ENCODE assay signal across 8 cellular contexts in the genomic region with DNA sequence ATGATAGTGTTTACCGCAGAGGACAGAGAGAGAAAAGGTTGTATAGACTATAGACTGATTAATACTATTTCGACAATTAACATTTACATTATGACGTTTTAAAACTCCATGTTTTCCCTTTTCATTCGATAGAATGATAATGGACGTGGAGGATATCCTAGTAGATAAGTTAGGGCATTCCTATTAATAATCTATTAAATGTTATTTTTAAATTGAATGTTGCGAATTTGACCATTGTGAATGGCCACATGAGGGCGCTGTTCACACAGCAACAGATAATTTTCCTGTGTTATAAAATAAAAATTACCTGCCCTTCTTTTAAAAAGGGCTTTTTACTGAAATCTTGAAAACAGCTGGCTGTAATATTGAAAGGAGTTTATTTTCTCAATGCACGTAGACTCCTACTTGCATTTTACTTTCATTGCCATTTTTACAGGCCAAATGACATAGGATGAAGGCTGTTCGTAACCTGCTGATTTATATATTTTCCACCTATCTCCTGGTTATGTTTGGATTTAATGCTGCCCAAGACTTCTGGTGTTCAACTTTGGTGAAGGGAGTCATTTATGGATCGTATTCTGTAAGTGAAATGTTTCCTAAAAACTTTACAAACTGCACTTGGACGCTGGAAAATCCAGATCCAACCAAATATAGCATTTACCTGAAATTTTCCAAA. TPM values are rescaled to one million over a fixed set of nuclear protein-coding genes. Genes with fewer than 3 reads are reported as not detected.
DNase-seq lines count a peak whose midpoint lies in the region; ATAC-seq and TF ChIP-seq lines count a peak whose summit lies in the region.

No MANE protein-coding gene starts in this region.

- H3K4me3 ChIP-seq in left lung: no peak overlapping the region

- no peak overlapping the region for H3K27ac ChIP-seq in left lung

- CTCF ChIA-PET in activated CD8-positive, alpha-beta memory T cell treated with anti-CD3 and anti-CD28 coated beads, Interleukin-2, amount 10 ng/mL, durations not matched to agents 7 days and 5 days (lab: Charles Lee): interaction anchor here (0.6 to 0.7 kb wide), 2 partner anchors 589 to 1501 kb away, joined by 3 read pairs; no protein-coding TSS in a partner anchor

- H3K36me3 ChIP-seq in left lung: no peaks in the 10 kb centered on the region

- H3K4me1 ChIP-seq in left lung: peaks cover 0 to 21% of the 10 kb centered on the region in 2 donors

- no peak overlapping the region for H3K4me3 Mint-ChIP-seq in activated T-cell treated with anti-CD3 and anti-CD28 coated beads, Interleukin-2, amount 50 U/mL, for 72 hours
- H3K4me3 Mint-ChIP-seq in activated T-cell treated with anti-CD3 and anti-CD28 coated beads, Interleukin-2, amount 50 U/mL, for 4 hours: no peak overlapping the region
- H3K4me3 Mint-ChIP-seq in activated CD8-positive, alpha-beta memory T cell treated with anti-CD3 and anti-CD28 coated beads, Interleukin-2, amount 10 ng/mL, durations not matched to agents 7 days and 5 days: no peak overlapping the region

- intact Hi-C loops in left lung (cut with DNase I): loop anchor here in 1 of 2 donors (5.0 kb wide), 1 partner anchor 139 kb away; no protein-coding TSS in a partner anchor

- in situ Hi-C loops in T47D (cut with HindIII; ENCODE audit: low pct_unique_long_range_greater_than_20kb, low sequenced_read_pairs): no loop called here

- DNase-seq in activated T-cell treated with anti-CD3 and anti-CD28 coated beads, Interleukin-2, amount 50 U/mL, for 72 hours: peak; percentile 16 to 21
- DNase-seq in activated T-cell treated with anti-CD3 and anti-CD28 coated beads, Interleukin-2, amount 50 U/mL, for 4 hours: no peak
- peak; percentile 15 for DNase-seq in NCI-H2171 (lab: John Stamatoyannopoulos, UW)
- DNase-seq in T47D (ENCODE audit: low read depth in 1 of 2, low spot score in 1 of 2): peak; percentile 31 to 53
- DNase-seq in left lung: no peak
- DNase-seq in activated CD8-positive, alpha-beta memory T cell treated with anti-CD3 and anti-CD28 coated beads, Interleukin-2, amount 10 ng/mL, durations not matched to agents 7 days and 5 days: no peak

- no peak overlapping the region for H3K27ac Mint-ChIP-seq in activated T-cell treated with anti-CD3 and anti-CD28 coated beads, Interleukin-2, amount 50 U/mL, for 72 hours
- H3K27ac Mint-ChIP-seq in activated CD8-positive, alpha-beta memory T cell treated with anti-CD3 and anti-CD28 coated beads, Interleukin-2, amount 10 ng/mL, durations not matched to agents 7 days and 5 days: no peak overlapping the region

- TF ChIP-seq CTCF in left lung (IDR thresholded peaks at IDR 0.05): peak; percentile 54 to 86

- peaks cover 20% of the 10 kb centered on the region for H3K4me1 Mint-ChIP-seq in activated T-cell treated with anti-CD3 and anti-CD28 coated beads, Interleukin-2, amount 50 U/mL, for 72 hours (ENCODE audit: low read depth)
- peaks cover 25% of the 10 kb centered on the region for H3K4me1 Mint-ChIP-seq in activated T-cell treated with anti-CD3 and anti-CD28 coated beads, Interleukin-2, amount 50 U/mL, for 4 hours (ENCODE audit: low read depth)
- peaks cover 14% of the 10 kb centered on the region for H3K4me1 Mint-ChIP-seq in activated CD8-positive, alpha-beta memory T cell treated with anti-CD3 and anti-CD28 coated beads, Interleukin-2, amount 10 ng/mL, durations not matched to agents 7 days and 5 days

- peaks cover 15 to 56% of the 10 kb centered on the region in 2 donors for H3K27me3 ChIP-seq in left lung

- peaks cover 0 to 2% of the 10 kb centered on the region in 2 donors for H3K36me3 Mint-ChIP-seq in activated T-cell treated with anti-CD3 and anti-CD28 coated beads, Interleukin-2, amount 50 U/mL, for 72 hours (ENCODE audit: insufficient read depth in 2 of 2)
- H3K36me3 Mint-ChIP-seq in activated T-cell treated with anti-CD3 and anti-CD28 coated beads, Interleukin-2, amount 50 U/mL, for 4 hours (ENCODE audit: insufficient read depth): no peaks in the 10 kb centered on the region
- H3K36me3 Mint-ChIP-seq in activated CD8-positive, alpha-beta memory T cell treated with anti-CD3 and anti-CD28 coated beads, Interleukin-2, amount 10 ng/mL, durations not matched to agents 7 days and 5 days: no peaks in the 10 kb centered on the region

- peaks cover 66% of the 10 kb centered on the region for H3K27me3 Mint-ChIP-seq in activated T-cell treated with anti-CD3 and anti-CD28 coated beads, Interleukin-2, amount 50 U/mL, for 72 hours (ENCODE audit: low read depth)
- peaks cover 55% of the 10 kb centered on the region for H3K27me3 Mint-ChIP-seq in activated T-cell treated with anti-CD3 and anti-CD28 coated beads, Interleukin-2, amount 50 U/mL, for 4 hours (ENCODE audit: low read depth)
- H3K27me3 Mint-ChIP-seq in activated CD8-positive, alpha-beta memory T cell treated with anti-CD3 and anti-CD28 coated beads, Interleukin-2, amount 10 ng/mL, durations not matched to agents 7 days and 5 days: peaks cover 37% of the 10 kb centered on the region

- H3K9me3 ChIP-seq in left lung: no peaks in the 10 kb centered on the region

- ATAC-seq in activated T-cell treated with anti-CD3 and anti-CD28 coated beads, Interleukin-2, amount 50 U/mL, for 72 hours (replicated peaks in 1 of 2): no peak
- ATAC-seq in activated T-cell treated with anti-CD3 and anti-CD28 coated beads, Interleukin-2, amount 50 U/mL, for 4 hours: no peak
- ATAC-seq in left lung (no peak), HG02840 (IDR thresholded peaks at IDR 0.05; ENCODE audit: low FRiP score, unreplicated experiment) (no peak), HG02970 (IDR thresholded peaks at IDR 0.05; ENCODE audit: low FRiP score, unreplicated experiment) (no peak)
- no peak for ATAC-seq in activated CD8-positive, alpha-beta memory T cell treated with anti-CD3 and anti-CD28 coated beads, Interleukin-2, amount 10 ng/mL, durations not matched to agents 7 days and 5 days

- no peaks in the 10 kb centered on the region for H3K9me3 Mint-ChIP-seq in activated T-cell treated with anti-CD3 and anti-CD28 coated beads, Interleukin-2, amount 50 U/mL, for 72 hours
- H3K9me3 Mint-ChIP-seq in activated T-cell treated with anti-CD3 and anti-CD28 coated beads, Interleukin-2, amount 50 U/mL, for 4 hours: no peaks in the 10 kb centered on the region
- H3K9me3 Mint-ChIP-seq in activated CD8-positive, alpha-beta memory T cell treated with anti-CD3 and anti-CD28 coated beads, Interleukin-2, amount 10 ng/mL, durations not matched to agents 7 days and 5 days (ENCODE audit: low read depth): no peaks in the 10 kb centered on the region

RNA-seq across cellular contexts. Expression of a gene that starts 3.3 kb away (rescaled TPM):
- not detected for total RNA-seq in activated T-cell treated with anti-CD3 and anti-CD28 coated beads, Interleukin-2, amount 50 U/mL, for 72 hours
- not detected for total RNA-seq in activated T-cell treated with anti-CD3 and anti-CD28 coated beads, Interleukin-2, amount 50 U/mL, for 4 hours
- total RNA-seq in left lung: 1 to 10 TPM; 2.0 to 2.9 TPM
- total RNA-seq in activated CD8-positive, alpha-beta memory T cell treated with anti-CD3 and anti-CD28 coated beads, Interleukin-2, amount 10 ng/mL, durations not matched to agents 7 days and 5 days: under 1 TPM in 1 of 2 experiments, not detected in 1; 0.33 TPM

Comparison
In these comparisons a context has a peak if more than half of its experiments do, and no peak if none do; other contexts are left out.
1. DNase-seq: peak in activated T-cell treated with anti-CD3 and anti-CD28 coated beads, Interleukin-2, amount 50 U/mL, for 72 hours (2 of 2), NCI-H2171 (single experiment) and T47D (2 of 2); none in activated T-cell treated with anti-CD3 and anti-CD28 coated beads, Interleukin-2, amount 50 U/mL, for 4 hours (single experiment), left lung (0 of 2) and activated CD8-positive, alpha-beta memory T cell treated with anti-CD3 and anti-CD28 coated beads, Interleukin-2, amount 10 ng/mL, durations not matched to agents 7 days and 5 days (single experiment).